10 cellular contexts compared by ENCODE assay signal in genomic region chr6:67630146-67630545, GRCh38.
DNase-seq lines count a peak whose midpoint lies in the region; TF ChIP-seq lines count a peak whose summit lies in the region.
"Had no signal": no experiment of that assay in that cellular context is flagged by ENCODE, and none has a peak within 500 bp of the region (broad histone marks: within the 10 kb centered on the region; RNA-seq: fewer than 3 reads in every experiment).

No MANE protein-coding gene starts in this region.

- H3K9me3 Mint-ChIP-seq in activated T-helper 2 cell treated with anti-CD3 and anti-CD28 coated beads, Interferon-gamma antibody, Interleukin-2, Interleukin-4, amounts not matched to agents 10 μg/mL and 5 μg/mL and 100 μg/mL, durations not matched to agents 14 hours and 24 hours and 36 hours, result peaks cover 8% of the 10 kb centered on the region
- H3K9me3 Mint-ChIP-seq: type B pancreatic cell had no signal

- H3K4me1 Mint-ChIP-seq in activated T-helper 2 cell treated with anti-CD3 and anti-CD28 coated beads, Interferon-gamma antibody, Interleukin-2, Interleukin-4, amounts not matched to agents 10 μg/mL and 5 μg/mL and 100 μg/mL, durations not matched to agents 14 hours and 24 hours and 36 hours (ENCODE audit: low read depth), result no peaks in the 10 kb centered on the region
- H3K4me1 Mint-ChIP-seq: nephron progenitor cell had no signal

- BruUV-seq in A673 (replicated peaks; lab: Mats Ljungman, UMichigan), result no TSS peak

- TF ChIP-seq CTCF in A673 (conservative IDR thresholded peaks at IDR 0.05; ENCODE audit: low read depth, low read length), result no peak
- no peak for TF ChIP-seq CTCF in suprapubic skin (IDR thresholded peaks at IDR 0.05)

- H3K9me2 ChIP-seq in Karpas-422 (replicated peaks; ENCODE audit: insufficient read depth, low read length), result no peaks in the 10 kb centered on the region

- TF ChIP-seq POLR2A in suprapubic skin (IDR thresholded peaks at IDR 0.05), result no peak

- H3K4me3 ChIP-seq in A673 (ENCODE audit: low read depth, low read length, poor library complexity, severe bottlenecking) (no peak overlapping the region), Karpas-422 (ENCODE audit: low read length) (no peak overlapping the region), adipocyte (ENCODE audit: low read length) (no peak overlapping the region), suprapubic skin (no peak overlapping the region)

- no peak for TF ChIP-seq EP300 in suprapubic skin (IDR thresholded peaks at IDR 0.05)

- H4K20me1 ChIP-seq in Karpas-422 (ENCODE audit: insufficient read depth, low read depth, low read length), result no peaks in the 10 kb centered on the region

- WGBS in suprapubic skin, result 21% methylated on average over 2 of the region's 2 CpGs

- H3K9me3 ChIP-seq in A673 (ENCODE audit: low read depth, low read length, poor library complexity, severe bottlenecking) (no peaks in the 10 kb centered on the region), Karpas-422 (ENCODE audit: low read length) (peaks cover 8% of the 10 kb centered on the region), adipocyte (ENCODE audit: control insufficient read depth, low read length) (peaks cover 5% of the 10 kb centered on the region), suprapubic skin (no peaks in the 10 kb centered on the region)

- no peaks in the 10 kb centered on the region for H3K27me3 Mint-ChIP-seq in activated T-helper 2 cell treated with anti-CD3 and anti-CD28 coated beads, Interferon-gamma antibody, Interleukin-2, Interleukin-4, amounts not matched to agents 10 μg/mL and 5 μg/mL and 100 μg/mL, durations not matched to agents 14 hours and 24 hours and 36 hours (ENCODE audit: low read depth)
- H3K27me3 Mint-ChIP-seq: type B pancreatic cell had no signal

- no peaks in the 10 kb centered on the region for H3K27me3 ChIP-seq in A673 (replicated peaks; ENCODE audit: insufficient read depth, low read depth, low read length, poor library complexity)
- no peaks in the 10 kb centered on the region for H3K27me3 ChIP-seq in Karpas-422 (ENCODE audit: low read length)
- H3K27me3 ChIP-seq in adipocyte (replicated peaks; ENCODE audit: control insufficient read depth, insufficient read depth, low read length), result no peaks in the 10 kb centered on the region
- no peaks in the 10 kb centered on the region for H3K27me3 ChIP-seq in suprapubic skin

- peak overlapping the region; percentile 85 for H2AFZ ChIP-seq in Karpas-422 (ENCODE audit: low read length)

- intact Hi-C loops in A673 (cut with micrococcal nuclease; ENCODE audit: unreplicated experiment), result no loop called here
- intact Hi-C loops in activated T-helper 2 cell treated with anti-CD3 and anti-CD28 coated beads, Interferon-gamma antibody, Interleukin-2, Interleukin-4, amounts not matched to agents 10 μg/mL and 5 μg/mL and 100 μg/mL, durations not matched to agents 14 hours and 24 hours and 36 hours (cut with micrococcal nuclease), result no loop called here

- peaks cover 9% of the 10 kb centered on the region for H3K4me1 ChIP-seq in A673 (ENCODE audit: insufficient read depth, low read length, poor library complexity, severe bottlenecking)
- peaks cover 10% of the 10 kb centered on the region for H3K4me1 ChIP-seq in Karpas-422 (ENCODE audit: low read length)
- H3K4me1 ChIP-seq in adipocyte (ENCODE audit: control insufficient read depth, insufficient read depth, low read length), result no peaks in the 10 kb centered on the region
- no peaks in the 10 kb centered on the region for H3K4me1 ChIP-seq in suprapubic skin

- CTCF ChIA-PET in A673 (lab: Charles Lee), result no interaction called here

- H3K9ac ChIP-seq in Karpas-422 (ENCODE audit: low read length) (no peak overlapping the region), adipocyte (ENCODE audit: low read length) (no peak overlapping the region)

- H3K27ac Mint-ChIP-seq in activated T-helper 2 cell treated with anti-CD3 and anti-CD28 coated beads, Interferon-gamma antibody, Interleukin-2, Interleukin-4, amounts not matched to agents 10 μg/mL and 5 μg/mL and 100 μg/mL, durations not matched to agents 14 hours and 24 hours and 36 hours, result no peak overlapping the region
- H3K27ac Mint-ChIP-seq: nephron progenitor cell, type B pancreatic cell had no signal

- DNase-seq in A673 (ENCODE audit: low spot score), result peak; percentile 52
- DNase-seq in Karpas-422, result no peak
- DNase-seq in adipocyte (ENCODE audit: low read depth), result peak; percentile 90
- peak; percentile 62 for DNase-seq in inferior parietal cortex (ENCODE audit: extremely low spot score)
- no peak for DNase-seq in suprapubic skin (ENCODE audit: low spot score in 2 of 2)
- no peak for DNase-seq in activated T-helper 2 cell treated with anti-CD3 and anti-CD28 coated beads, Interferon-gamma antibody, Interleukin-2, Interleukin-4, amounts not matched to agents 10 μg/mL and 5 μg/mL and 100 μg/mL, durations not matched to agents 14 hours and 24 hours and 36 hours (ENCODE audit: low spot score)
- no peak for DNase-seq in activated T-cell treated with anti-CD3 and anti-CD28 coated beads, Interleukin-2, amount 50 U/mL, for 1 hour
- DNase-seq in HK-2 (ENCODE audit: unreplicated experiment), result no peak
- DNase-seq: nephron progenitor cell had no signal

- no peak overlapping the region for H3K4me3 Mint-ChIP-seq in activated T-helper 2 cell treated with anti-CD3 and anti-CD28 coated beads, Interferon-gamma antibody, Interleukin-2, Interleukin-4, amounts not matched to agents 10 μg/mL and 5 μg/mL and 100 μg/mL, durations not matched to agents 14 hours and 24 hours and 36 hours (ENCODE audit: low read depth)
- H3K4me3 Mint-ChIP-seq: nephron progenitor cell, type B pancreatic cell had no signal

- H3K36me3 ChIP-seq in A673 (ENCODE audit: insufficient read depth, low read length, poor library complexity, severe bottlenecking) (no peaks in the 10 kb centered on the region), Karpas-422 (ENCODE audit: insufficient read depth, low read length) (no peaks in the 10 kb centered on the region), adipocyte (ENCODE audit: control insufficient read depth, insufficient read depth, low read length, severe bottlenecking) (no peaks in the 10 kb centered on the region), suprapubic skin (no peaks in the 10 kb centered on the region)

- H3K79me2 ChIP-seq in Karpas-422 (ENCODE audit: low read length), result no peaks in the 10 kb centered on the region

- POLR2A ChIA-PET in A673 (lab: Charles Lee; ENCODE audit: low non-redundant PET), result no interaction called here

- H3K4me2 ChIP-seq in Karpas-422 (ENCODE audit: low read depth, low read length, poor library complexity, severe bottlenecking), result no peak overlapping the region

- H3K27ac ChIP-seq in A673 (ENCODE audit: low read depth, low read length, poor library complexity, severe bottlenecking), result no peak overlapping the region
- H3K27ac ChIP-seq in Karpas-422 (ENCODE audit: low read length), result no peak overlapping the region
- no peak overlapping the region for H3K27ac ChIP-seq in suprapubic skin

- H3K36me3 Mint-ChIP-seq in activated T-helper 2 cell treated with anti-CD3 and anti-CD28 coated beads, Interferon-gamma antibody, Interleukin-2, Interleukin-4, amounts not matched to agents 10 μg/mL and 5 μg/mL and 100 μg/mL, durations not matched to agents 14 hours and 24 hours and 36 hours (ENCODE audit: low read depth), result no peaks in the 10 kb centered on the region
- H3K36me3 Mint-ChIP-seq: type B pancreatic cell had no signal

Comparison
In these comparisons a context has a peak if more than half of its experiments do, and no peak if none do; other contexts are left out.
1. DNase-seq: peak in A673 (single experiment), adipocyte (single experiment) and inferior parietal cortex (single experiment); none in Karpas-422 (single experiment), suprapubic skin (0 of 2), activated T-helper 2 cell treated with anti-CD3 and anti-CD28 coated beads, Interferon-gamma antibody, Interleukin-2, Interleukin-4, amounts not matched to agents 10 μg/mL and 5 μg/mL and 100 μg/mL, durations not matched to agents 14 hours and 24 hours and 36 hours (single experiment), activated T-cell treated with anti-CD3 and anti-CD28 coated beads, Interleukin-2, amount 50 U/mL, for 1 hour (single experiment) and HK-2 (single experiment).